Comparison of ENCODE assay signal across 8 cellular contexts in the genomic region with DNA sequence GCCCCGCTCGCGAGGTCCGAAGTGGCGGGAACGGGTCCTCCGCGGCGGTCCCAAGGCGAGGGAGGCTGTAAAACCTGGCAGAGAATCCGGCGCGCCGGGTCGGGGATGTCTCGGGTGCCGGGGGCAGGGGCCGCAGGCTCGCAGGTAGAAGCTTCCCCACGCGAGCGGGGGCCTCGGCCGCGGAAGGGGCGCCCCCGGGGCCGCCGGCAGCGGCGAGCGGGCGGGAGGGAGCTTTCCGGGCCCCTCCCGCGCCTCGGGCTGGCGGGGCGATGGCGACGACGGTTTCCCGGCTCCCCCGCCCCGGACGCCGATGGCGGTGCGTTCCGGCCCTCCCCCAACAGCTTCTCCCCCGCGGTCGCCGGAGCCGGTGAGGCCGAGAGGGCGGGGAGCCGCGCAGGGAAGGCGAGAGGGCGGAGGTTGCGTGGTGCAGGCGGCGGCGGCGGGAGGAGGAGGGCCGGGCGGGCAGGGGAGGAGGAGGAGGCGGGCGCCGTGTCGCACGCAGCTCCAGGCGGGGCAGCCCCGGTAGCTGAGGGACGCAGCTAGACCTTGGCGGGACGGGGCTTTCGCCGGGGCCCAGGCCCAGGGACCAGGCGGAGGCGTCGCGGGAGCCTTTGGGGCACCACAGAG. TPM values are rescaled to one million over a fixed set of nuclear protein-coding genes. Genes with fewer than 3 reads are reported as not detected.
DNase-seq lines count a peak whose midpoint lies in the region; ATAC-seq, FAIRE-seq and TF ChIP-seq lines count a peak whose summit lies in the region.

A gene (plus strand): TSS at position 507 of the 627 bp plus-strand sequence. CDS start 31,220 bp downstream, outside the sequence.

- H3K27ac ChIP-seq in kidney (ENCODE audit: low read depth in 2 of 2, low read length in 2 of 2): peak within 1 kb of the TSS; percentile 90 to 94

- H3K4me1 ChIP-seq in kidney (ENCODE audit: control insufficient read depth in 1 of 2, insufficient read depth in 1 of 2, low read depth in 1 of 2, low read length in 2 of 2): peaks cover 13 to 19% of the 10 kb centered on the region in 2 donors

- peaks cover 23% of the 10 kb centered on the region for H3K36me3 Mint-ChIP-seq in central memory CD8-positive, alpha-beta T cell (ENCODE audit: insufficient read depth)

- TF ChIP-seq CTCF in kidney (IDR thresholded peaks at IDR 0.05; ENCODE audit: borderline replicate concordance, extremely low read depth, insufficient read depth): no peak

- peak within 1 kb of the TSS; percentile 79 to 84 for H3K4me3 ChIP-seq in kidney (ENCODE audit: low read length in 2 of 2)

- no peaks in the 10 kb centered on the region for H3K36me3 ChIP-seq in kidney (ENCODE audit: control insufficient read depth in 1 of 2, insufficient read depth in 2 of 2, low read length in 2 of 2)

- DNase-seq in SKM-1 treated with dmso at 0.1 percent for 144 hours (lab: John Stamatoyannopoulos, UW; ENCODE audit: unreplicated experiment): peak; percentile 53
- DNase-seq in SKM-1 (lab: John Stamatoyannopoulos, UW; ENCODE audit: unreplicated experiment): no peak
- DNase-seq in NCI-H2107 treated with DMSO at 0.1 percent for 48 hours (lab: John Stamatoyannopoulos, UW; ENCODE audit: unreplicated experiment): peak; percentile 39
- DNase-seq in activated CD4-positive, CD25-positive, alpha-beta regulatory T cell treated with anti-CD3 and anti-CD28 coated beads, Interleukin-2, amount 50 U/mL, for 16 hours (ENCODE audit: low read depth, low spot score): peak; percentile 68
- peak; percentile 60 to 67 for DNase-seq in central memory CD8-positive, alpha-beta T cell (ENCODE audit: low spot score in 2 of 2)
- peak; percentile 96 for DNase-seq in kidney
- peak; percentile 65 to 70 for DNase-seq in stimulated activated CD4-positive, alpha-beta T cell treated with anti-CD3 and anti-CD28 coated beads, Interleukin-1b, Interleukin-23, amount 100 ng/mL, for 1 hour (ENCODE audit: low read depth in 2 of 2)

- H3K27me3 Mint-ChIP-seq in central memory CD8-positive, alpha-beta T cell: no peaks in the 10 kb centered on the region

- H3K4me3 Mint-ChIP-seq in central memory CD8-positive, alpha-beta T cell: peak within 1 kb of the TSS; percentile 88

- H3K27ac Mint-ChIP-seq in central memory CD8-positive, alpha-beta T cell (ENCODE audit: low read depth): peak within 1 kb of the TSS; percentile 91

- H3K4me1 Mint-ChIP-seq in central memory CD8-positive, alpha-beta T cell: peaks cover 53% of the 10 kb centered on the region

- no peaks in the 10 kb centered on the region for H3K9me3 ChIP-seq in kidney (ENCODE audit: control insufficient read depth in 1 of 2, low read length in 2 of 2)

- no peaks in the 10 kb centered on the region for H3K9me3 Mint-ChIP-seq in central memory CD8-positive, alpha-beta T cell

- no peak for FAIRE-seq in kidney (lab: Jason Lieb, UNC)

- intact Hi-C loops in kidney (cut with DNase I): no loop called here

- peak; percentile 65 for ATAC-seq in HG02943 (IDR thresholded peaks at IDR 0.05; ENCODE audit: low read depth, unreplicated experiment)
- peak; percentile 84 for ATAC-seq in central memory CD8-positive, alpha-beta T cell (replicated peaks; ENCODE audit: extremely low read depth, poor library complexity, severe bottlenecking)

- H3K9ac ChIP-seq in kidney (ENCODE audit: low read length in 2 of 2): peak within 1 kb of the TSS; percentile 84 to 90

RNA-seq across cellular contexts. Expression of the gene that starts here (rescaled TPM):
- total RNA-seq in kidney: 37.6 TPM
- 23.4 TPM for polyA plus RNA-seq in kidney (ENCODE audit: insufficient read depth, low read depth, low replicate concordance)
